32 cellular contexts compared by ENCODE assay signal in genomic region chr10:21003240-21003822, GRCh38.
DNase-seq lines count a peak whose midpoint lies in the region; ATAC-seq, FAIRE-seq and TF ChIP-seq lines count a peak whose summit lies in the region.
"Had no signal": no experiment of that assay in that cellular context is flagged by ENCODE, and none has a peak within 500 bp of the region (broad histone marks: within the 10 kb centered on the region; RNA-seq: fewer than 3 reads in every experiment).

No MANE protein-coding gene starts in this region.

- in situ Hi-C loops in GM12878 (cut with MboI) = no loop called here

- H3K4me2 ChIP-seq in A549 = no peak overlapping the region
- no peak overlapping the region for H3K4me2 ChIP-seq in GM12878 (ENCODE audit: control insufficient read depth, insufficient read depth)
- H3K4me2 ChIP-seq: SK-N-SH had no signal

- no peak for DNase-seq in A549 (ENCODE audit: low read depth in 1 of 2, low spot score in 1 of 2)
- DNase-seq in NCI-H146 (lab: John Stamatoyannopoulos, UW) = peak; percentile 87
- DNase-seq in GM12878 (ENCODE audit: low read depth, low spot score) = no peak
- DNase-seq in glutamatergic neuron = no peak
- DNase-seq in NCI-H1436 treated with DMSO at 0.1 percent for 48 hours (lab: John Stamatoyannopoulos, UW) = no peak
- DNase-seq in Right ventricle myocardium superior = no peak
- DNase-seq in left colon = no peak
- DNase-seq: Caco-2; CD8-positive, alpha-beta T cell; DMS 273 treated with DMSO at 0.1 percent for 48 hours; DMS79; EL; GF-D8; GOT3; HCEC 1CT; Karpas-422; MV-4-11; NCI-H1105; NCI-H1694; NCI-H2029 treated with DMSO at 0.1 percent for 48 hours; NCI-H226; NCI-H510A; NCI-H82; SK-N-SH; T-helper 2 cell had no signal

- WGBS in A549 (ENCODE audit: missing lambda C conversion rate) = 92% methylated on average over 6 of the region's 6 CpGs
- 39% methylated on average over 6 of the region's 6 CpGs for WGBS in GM12878 (ENCODE audit: insufficient coverage, insufficient replicate concordance, low lambda C conversion rate, missing lambda C conversion rate)

- H3K9me3 ChIP-seq in A549 = no peaks in the 10 kb centered on the region
- H3K9me3 ChIP-seq in GM12878 (replicated peaks; ENCODE audit: control insufficient read depth, insufficient read depth, low read length) = no peaks in the 10 kb centered on the region
- H3K9me3 ChIP-seq: Caco-2, SK-N-SH had no signal

- no peak for TF ChIP-seq RAD21 in A549 (conservative IDR thresholded peaks at IDR 0.05 in 1 of 2, IDR thresholded peaks at IDR 0.05 in 1 of 2)
- no peak for TF ChIP-seq RAD21 in GM12878 (IDR thresholded peaks at IDR 0.05; ENCODE audit: insufficient read depth, low read depth, low read length)

- H3K9ac ChIP-seq in GM12878 (ENCODE audit: control insufficient read depth, insufficient read depth, low read length) = no peak overlapping the region
- H3K9ac ChIP-seq: SK-N-SH had no signal

- peaks cover 8% of the 10 kb centered on the region for H3K4me1 Mint-ChIP-seq in glutamatergic neuron (ENCODE audit: low read depth, unreplicated experiment)
- H3K4me1 Mint-ChIP-seq: B cell had no signal

- TF ChIP-seq POLR2A in A549 (IDR thresholded peaks at IDR 0.05; ENCODE audit: low read length) (no peak), GM12878 (IDR thresholded peaks at IDR 0.05; ENCODE audit: low read depth, low read length) (no peak)

- no peak for TF ChIP-seq EP300 in A549 (IDR thresholded peaks at IDR 0.05)
- no peak for TF ChIP-seq EP300 in GM12878 (IDR thresholded peaks at IDR 0.05; ENCODE audit: borderline replicate concordance in 1 of 2, control insufficient read depth in 1 of 2, low read depth in 2 of 2, low read length in 2 of 2)

- TF ChIP-seq CTCF in A549 (IDR thresholded peaks at IDR 0.05) = no peak
- TF ChIP-seq CTCF in GM12878 (IDR thresholded peaks at IDR 0.05 in 2 of 3, conservative IDR thresholded peaks at IDR 0.05 in 1 of 3; ENCODE audit: control insufficient read depth in 2 of 3, extremely low read depth in 1 of 3, insufficient read depth in 1 of 3, low read depth in 3 of 3, low read length in 3 of 3) = no peak
- TF ChIP-seq CTCF in glutamatergic neuron (IDR thresholded peaks at IDR 0.05; ENCODE audit: partially characterized antibody, unreplicated experiment) = no peak

- SMC1A ChIA-PET in GM12878 (lab: Charles Lee; ENCODE audit: uncharacterized antibody, unreplicated experiment) = no interaction called here

- intact Hi-C loops in GM12878 (cut with micrococcal nuclease; ENCODE audit: unreplicated experiment) (no loop called here), Right ventricle myocardium superior (cut with DNase I) (no loop called here), left colon (cut with DNase I, micrococcal nuclease) (no loop called here)

- no peak overlapping the region for H3K4me3 ChIP-seq in A549
- no peak overlapping the region for H3K4me3 ChIP-seq in GM12878

- no peaks in the 10 kb centered on the region for H3K27me3 Mint-ChIP-seq in glutamatergic neuron (ENCODE audit: unreplicated experiment)

- RAD21 ChIA-PET in GM12878 (lab: Charles Lee; ENCODE audit: unreplicated experiment) = interaction anchor here (0.6 kb wide), 1 partner anchor 1069 kb away, joined by 3 read pairs; no protein-coding TSS in a partner anchor

- FAIRE-seq in A549 (lab: Jason Lieb, UNC) (peak; percentile 81), GM12878 (lab: Jason Lieb, UNC) (no peak)
- FAIRE-seq: A204.1, GM12892 had no signal

- H3K27ac ChIP-seq in A549 = peak overlapping the region in 1 of 2 experiments; percentile 54; a peak in 1 of 6 replicates
- no peak overlapping the region for H3K27ac ChIP-seq in GM12878 (ENCODE audit: control insufficient read depth, insufficient read depth)
- H3K27ac ChIP-seq: C4-2B had no signal

- H3K4me1 ChIP-seq in A549 (peaks cover 22% of the 10 kb centered on the region), GM12878 (ENCODE audit: control insufficient read depth, insufficient read depth, low read length) (no peaks in the 10 kb centered on the region)
- H3K4me1 ChIP-seq: Caco-2 had no signal

- no peaks in the 10 kb centered on the region for H3K36me3 Mint-ChIP-seq in glutamatergic neuron (ENCODE audit: unreplicated experiment)
- H3K36me3 Mint-ChIP-seq: CD8-positive, alpha-beta T cell; IgD-negative memory B cell had no signal

- H4K20me1 ChIP-seq in GM12878 (ENCODE audit: control insufficient read depth, insufficient read depth) = no peaks in the 10 kb centered on the region

- H3K79me2 ChIP-seq in GM12878 (ENCODE audit: control insufficient read depth, insufficient read depth, low read length) = no peaks in the 10 kb centered on the region

- ATAC-seq in A549 (no peak), GM12878 (no peak), Right ventricle myocardium superior (ENCODE audit: poor library complexity) (no peak), left colon (no peak)
- no peak for ATAC-seq in activated CD4-positive, CD25-positive, alpha-beta regulatory T cell treated with anti-CD3 and anti-CD28 coated beads, Interleukin-2, amount 50 U/mL, for 24 hours
- ATAC-seq: CD8-positive, alpha-beta T cell; Panc1 had no signal

- H3K36me3 ChIP-seq in GM12878 (ENCODE audit: control insufficient read depth in 2 of 2, insufficient read depth in 2 of 2, low read length in 1 of 2) = no peaks in the 10 kb centered on the region

- H3K27me3 ChIP-seq in GM12878 (replicated peaks in 1 of 2; ENCODE audit: control insufficient read depth in 2 of 2, insufficient read depth in 2 of 2, low read length in 1 of 2) = no peaks in the 10 kb centered on the region

- H3K9me3 Mint-ChIP-seq in glutamatergic neuron (ENCODE audit: unreplicated experiment) = peaks cover 2% of the 10 kb centered on the region
- H3K9me3 Mint-ChIP-seq: CD8-positive, alpha-beta T cell; IgD-negative memory B cell had no signal

- no peak overlapping the region for H2AFZ ChIP-seq in GM12878 (ENCODE audit: control insufficient read depth, low read depth, low read length)

- CTCF ChIA-PET in A549 (lab: Yijun Ruan, JAX) (no interaction called here), GM12878 (lab: Yijun Ruan, JAX) (no interaction called here)

- BruUV-seq in GM12878 (replicated peaks; lab: Mats Ljungman, UMichigan) = no TSS peak

- POLR2A ChIA-PET in A549 (lab: Yijun Ruan, JAX) = no interaction called here
- POLR2A ChIA-PET in GM12878 (lab: Charles Lee) = interaction anchor here (0.6 to 0.7 kb wide), 2 partner anchors 98 to 813 kb away, joined by 3 read pairs; no protein-coding TSS in a partner anchor

- H3K27ac Mint-ChIP-seq in glutamatergic neuron (ENCODE audit: unreplicated experiment) = peak overlapping the region; percentile 87
- H3K27ac Mint-ChIP-seq: B cell; CD8-positive, alpha-beta T cell had no signal

- peak overlapping the region; percentile 50 for H3K4me3 Mint-ChIP-seq in glutamatergic neuron (ENCODE audit: unreplicated experiment)
- H3K4me3 Mint-ChIP-seq: B cell; CD8-positive, alpha-beta T cell had no signal

TF ChIP-seq in A549, 52 proteins besides CTCF, POLR2A, EP300 and RAD21:
- TF ChIP-seq HDAC2 (IDR thresholded peaks at IDR 0.05) (no peak), E2F6 (IDR thresholded peaks at IDR 0.05; ENCODE audit: borderline replicate concordance, low read depth) (no peak)

TF ChIP-seq in GM12878, 131 proteins besides CTCF, POLR2A, EP300 and RAD21:
- no peak for TF ChIP-seq PAX5 (IDR thresholded peaks at IDR 0.05; ENCODE audit: borderline replicate concordance, low read depth, low read length)
- TF ChIP-seq TCF12 (IDR thresholded peaks at IDR 0.05; ENCODE audit: low read depth, low read length) = no peak
- 0 out of 2 replicates have a peak, but pooled peaks have one; percentile 12 for TF ChIP-seq ATF7 (IDR thresholded peaks at IDR 0.05; ENCODE audit: low read depth)
